ENCODE assay signal across 9 cellular contexts in genomic region chr9:124008307-124008854, GRCh38. TPM values are rescaled to one million over a fixed set of nuclear protein-coding genes. Genes with fewer than 3 reads are reported as not detected.
DNase-seq lines count a peak whose midpoint lies in the region; ATAC-seq, FAIRE-seq and TF ChIP-seq lines count a peak whose summit lies in the region.
"Had no signal": no experiment of that assay in that cellular context is flagged by ENCODE, and none has a peak within 500 bp of the region (broad histone marks: within the 10 kb centered on the region; RNA-seq: fewer than 3 reads in every experiment).

No MANE protein-coding gene starts in this region.

- H3K9me3 ChIP-seq in gastrocnemius medialis, result no peaks in the 10 kb centered on the region
- no peaks in the 10 kb centered on the region for H3K9me3 ChIP-seq in kidney (ENCODE audit: control insufficient read depth in 1 of 2, low read length in 2 of 2)

- TF ChIP-seq CTCF in bronchial epithelial cell (IDR thresholded peaks at IDR 0.05; ENCODE audit: insufficient read depth, low read length, severe bottlenecking), result no peak
- TF ChIP-seq CTCF in gastrocnemius medialis (IDR thresholded peaks at IDR 0.05 in 4 of 5, conservative IDR thresholded peaks at IDR 0.05 in 1 of 5), result no peak
- no peak for TF ChIP-seq CTCF in omental fat pad (IDR thresholded peaks at IDR 0.05)
- TF ChIP-seq CTCF in kidney (IDR thresholded peaks at IDR 0.05; ENCODE audit: borderline replicate concordance, extremely low read depth, insufficient read depth), result no peak

- H3K4me3 ChIP-seq in bronchial epithelial cell (ENCODE audit: low read depth, low read length) (no peak overlapping the region), gastrocnemius medialis (peak overlapping the region in 3 of 4 donors; percentile 6 to 46 (median 31)), kidney (ENCODE audit: low read length in 2 of 2) (no peak overlapping the region)

- no peak overlapping the region for H3K9ac ChIP-seq in kidney (ENCODE audit: low read length in 2 of 2)

- H3K27ac ChIP-seq in gastrocnemius medialis (no peak overlapping the region), kidney (ENCODE audit: low read depth in 2 of 2, low read length in 2 of 2) (no peak overlapping the region)

- TF ChIP-seq POLR2A in gastrocnemius medialis (IDR thresholded peaks at IDR 0.05), result no peak

- H3K4me1 ChIP-seq in gastrocnemius medialis, result peaks cover 12 to 24% of the 10 kb centered on the region in 2 donors
- H3K4me1 ChIP-seq in kidney (ENCODE audit: control insufficient read depth in 1 of 2, insufficient read depth in 1 of 2, low read depth in 1 of 2, low read length in 2 of 2), result peaks cover 0 to 7% of the 10 kb centered on the region in 2 donors

- H3K27me3 ChIP-seq in bronchial epithelial cell (ENCODE audit: control insufficient read depth, insufficient read depth, low read length) (peaks cover 81% of the 10 kb centered on the region), gastrocnemius medialis (peaks cover 95 to 100% (median 99%) of the 10 kb centered on the region in 3 donors)

- FAIRE-seq in bronchial epithelial cell (lab: Jason Lieb, UNC), result no peak
- FAIRE-seq in kidney (lab: Jason Lieb, UNC), result no peak

- in situ Hi-C loops in gastrocnemius medialis (cut with MboI; ENCODE audit: low sequenced_read_pairs in 4 of 4), result no loop called here

- H3K36me3 ChIP-seq in bronchial epithelial cell (ENCODE audit: control insufficient read depth, insufficient read depth, low read length) (no peaks in the 10 kb centered on the region), gastrocnemius medialis (no peaks in the 10 kb centered on the region), kidney (ENCODE audit: control insufficient read depth in 1 of 2, insufficient read depth in 2 of 2, low read length in 2 of 2) (no peaks in the 10 kb centered on the region)

- intact Hi-C loops in gastrocnemius medialis (cut with DNase I; ENCODE audit: low total_unique reads) (no loop called here), kidney (cut with DNase I) (no loop called here)

- DNase-seq in NCI-H2227 (lab: John Stamatoyannopoulos, UW; ENCODE audit: unreplicated experiment) (peak; percentile 17), NCI-H2227 treated with DMSO at 0.1 percent for 48 hours (lab: John Stamatoyannopoulos, UW) (no peak), NCI-H1105 (lab: John Stamatoyannopoulos, UW) (peak; percentile 55), bronchial epithelial cell (ENCODE audit: low read depth) (peak; percentile 52), gastrocnemius medialis (no peak), omental fat pad (ENCODE audit: low spot score) (no peak), kidney (no peak)

- ATAC-seq in gastrocnemius medialis (no peak), omental fat pad (ENCODE audit: low FRiP score) (no peak), GM18909 (IDR thresholded peaks at IDR 0.05; ENCODE audit: poor library complexity, unreplicated experiment) (no peak)

RNA-seq across cellular contexts. Expression of gene LHX2, which starts 3.2 kb away (rescaled TPM):
- total RNA-seq in bronchial epithelial cell (not detected in 2 replicates), gastrocnemius medialis (not detected), omental fat pad (not detected), kidney (not detected)
- polyA plus RNA-seq in kidney (ENCODE audit: insufficient read depth, low read depth, low replicate concordance), result not detected
- total RNA-seq: kidney epithelial cell had no signal

Comparison
In these comparisons a context has a peak if more than half of its experiments do, and no peak if none do; other contexts are left out.
1. DNase-seq: peak in NCI-H2227 (single experiment), NCI-H1105 (single experiment) and bronchial epithelial cell (single experiment); none in NCI-H2227 treated with DMSO at 0.1 percent for 48 hours (single experiment), gastrocnemius medialis (0 of 2), omental fat pad (single experiment) and kidney (single experiment).
2. H3K4me3 ChIP-seq: peak in gastrocnemius medialis (3 of 4); none in bronchial epithelial cell (single experiment) and kidney (0 of 2).